17 cellular contexts compared by ENCODE assay signal in the genomic region with DNA sequence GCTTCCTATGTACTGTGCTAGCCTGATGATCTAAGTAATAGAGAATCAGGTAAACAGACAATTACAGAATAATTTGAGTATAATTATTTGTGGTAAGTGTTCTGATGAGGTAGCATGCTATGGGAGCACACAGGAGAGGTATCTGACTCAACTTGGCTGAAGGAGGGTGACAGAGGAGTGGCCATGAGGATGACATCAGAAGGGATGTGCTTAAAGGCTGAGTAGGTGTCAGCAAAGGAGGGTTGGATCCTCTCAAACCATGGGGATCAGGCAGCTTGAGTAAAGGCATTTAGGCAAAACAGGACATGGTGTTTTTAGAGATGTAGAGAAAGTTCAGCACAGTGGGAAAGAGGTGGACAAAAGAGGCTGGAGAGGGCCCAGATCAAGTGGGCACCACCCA.
"Had no signal": no experiment of that assay in that cellular context is flagged by ENCODE, and none has a peak within 500 bp of the region (broad histone marks: within the 10 kb centered on the region; RNA-seq: fewer than 3 reads in every experiment).

No MANE protein-coding gene starts in this region.

- ATAC-seq: esophagus mucosa; gastroesophageal sphincter; pancreas; right cardiac atrium; stimulated activated naive CD8-positive, alpha-beta T cell treated with anti-CD3 and anti-CD28 coated beads, Interleukin-15, Interleukin-2, amounts not matched to agents 100 U/mL and 50 U/mL, for 24 hours had no signal

- H3K4me1 ChIP-seq: pancreas had no signal

- H3K4me3 ChIP-seq: coronary artery, dorsolateral prefrontal cortex, gastroesophageal sphincter, pancreas, suprapubic skin, thyroid gland had no signal

- FAIRE-seq: keratinocyte, pancreas, small intestine, urothelium cell line had no signal

- H3K27ac ChIP-seq: coronary artery, dorsolateral prefrontal cortex, gastroesophageal sphincter, pancreas, suprapubic skin, thyroid gland had no signal

- H3K27me3 ChIP-seq: dorsolateral prefrontal cortex, gastroesophageal sphincter, pancreas, suprapubic skin, thyroid gland had no signal

- H3K9me3 ChIP-seq: gastroesophageal sphincter, pancreas, suprapubic skin, thyroid gland had no signal

- DNase-seq: dorsolateral prefrontal cortex; effector CD8-positive, alpha-beta T cell; immature natural killer cell; occipital lobe; pancreas; right cardiac atrium; small intestine; stimulated activated CD4-positive, alpha-beta T cell treated with anti-CD3 and anti-CD28 coated beads, Interleukin-12 subunit alpha, Interleukin-12 subunit beta, amount 100 ng/mL, for 4 hours; stimulated activated CD4-positive, alpha-beta T cell treated with anti-CD3 and anti-CD28 coated beads, Interleukin-2, amount 100 ng/mL, for 48 hours; stimulated activated naive CD8-positive, alpha-beta T cell treated with anti-CD3 and anti-CD28 coated beads, Interleukin-15, Interleukin-2, amounts not matched to agents 100 U/mL and 50 U/mL, for 24 hours; thyroid gland had no signal

- H3K36me3 ChIP-seq: gastroesophageal sphincter, pancreas, suprapubic skin, thyroid gland had no signal
